Comparison of ENCODE assay signal across 11 cellular contexts in genomic region chr16:79949417-79949816, GRCh38.
"Had no signal": no experiment of that assay in that cellular context is flagged by ENCODE, and none has a peak within 500 bp of the region (broad histone marks: within the 10 kb centered on the region; RNA-seq: fewer than 3 reads in every experiment).

No MANE protein-coding gene starts in this region.

- H3K9ac ChIP-seq: GM23248 had no signal

- H3K4me3 ChIP-seq: GM23248, HAP-1, K562 had no signal

- H3K36me3 ChIP-seq: HAP-1 had no signal

- H2AFZ ChIP-seq: GM23248 had no signal

- ATAC-seq: HCT116, HepG2, K562 had no signal

- FAIRE-seq: HepG2, K562 had no signal

- H3K9me3 ChIP-seq: HAP-1 had no signal

- H3K27ac ChIP-seq: GM23248, HL-60 had no signal

- DNase-seq: GM23248, GOT3, H7, HFFc6, Karpas-422, KG1 had no signal

- H3K4me1 ChIP-seq: HAP-1 had no signal
